Comparison of ENCODE assay signal across 12 cellular contexts in the genomic region with DNA sequence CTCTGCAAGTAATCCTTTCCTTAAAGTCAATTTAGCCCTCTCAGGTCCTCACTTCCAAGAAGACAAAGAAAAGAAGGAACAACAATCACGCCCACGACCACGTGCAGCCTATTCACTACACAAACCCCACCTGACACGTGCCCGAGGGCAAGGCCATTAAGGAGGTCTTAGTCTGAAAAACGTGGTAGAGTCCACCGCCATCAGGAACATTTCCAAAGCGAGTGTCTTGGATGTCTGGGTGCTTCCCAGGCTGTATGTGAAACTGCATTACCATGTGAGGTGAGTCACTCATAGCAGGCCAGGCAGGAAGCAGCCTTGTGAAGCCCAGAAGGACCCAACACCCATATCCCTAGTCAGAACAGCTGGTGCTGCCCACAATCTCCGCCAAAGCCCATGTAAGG. TPM values are rescaled to one million over a fixed set of nuclear protein-coding genes. Genes with fewer than 3 reads are reported as not detected.
DNase-seq lines count a peak whose midpoint lies in the region; ATAC-seq and TF ChIP-seq lines count a peak whose summit lies in the region.
"Had no signal": no experiment of that assay in that cellular context is flagged by ENCODE, and none has a peak within 500 bp of the region (broad histone marks: within the 10 kb centered on the region; RNA-seq: fewer than 3 reads in every experiment).

No MANE protein-coding gene starts in this region.

- no peaks in the 10 kb centered on the region for H3K9me3 Mint-ChIP-seq in HFFc6
- H3K9me3 Mint-ChIP-seq: activated B cell treated with CpG ODN at 0.5 μM for 24 hours had no signal

- peaks cover 10% of the 10 kb centered on the region for H3K27me3 Mint-ChIP-seq in HFFc6 (ENCODE audit: insufficient read depth)

- ATAC-seq in GM18873 (IDR thresholded peaks at IDR 0.05; ENCODE audit: low FRiP score, unreplicated experiment): no peak
- no peak for ATAC-seq in GM18498 (IDR thresholded peaks at IDR 0.05; ENCODE audit: unreplicated experiment)
- ATAC-seq: left ventricle myocardium superior had no signal

- peak overlapping the region; percentile 92 for H3K27ac Mint-ChIP-seq in HFFc6
- H3K27ac Mint-ChIP-seq: activated B cell treated with CpG ODN at 0.5 μM for 24 hours had no signal

- no peak for TF ChIP-seq CTCF in HFFc6 (IDR thresholded peaks at IDR 0.05)

- peak overlapping the region; percentile 76 for H3K4me3 Mint-ChIP-seq in HFFc6
- H3K4me3 Mint-ChIP-seq: activated B cell treated with CpG ODN at 0.5 μM for 24 hours had no signal

- no peaks in the 10 kb centered on the region for H3K36me3 Mint-ChIP-seq in HFFc6 (ENCODE audit: low read depth)

- H3K4me1 Mint-ChIP-seq in HFFc6 (ENCODE audit: low read depth): peaks cover 36% of the 10 kb centered on the region
- H3K4me1 Mint-ChIP-seq: activated B cell treated with CpG ODN at 0.5 μM for 24 hours had no signal

- peak; percentile 76 for DNase-seq in AG08396 (ENCODE audit: low spot score)
- peak; percentile 73 for DNase-seq in HFFc6
- DNase-seq in astrocyte of the hippocampus (ENCODE audit: low read depth, low spot score): peak; percentile 58
- DNase-seq in lung microvascular endothelial cell (ENCODE audit: low read depth in 2 of 2): peak; percentile 13 to 92
- no peak for DNase-seq in Kasumi-1 (lab: John Stamatoyannopoulos, UW)
- DNase-seq in NCI-H2227 treated with DMSO at 0.1 percent for 48 hours (lab: John Stamatoyannopoulos, UW): no peak
- DNase-seq: activated B cell treated with CpG ODN at 0.5 μM for 24 hours, DND-41, left ventricle myocardium superior, NCI-H524 had no signal

RNA-seq across cellular contexts. Expression of gene KRT79, which starts 3.2 kb away (rescaled TPM):
- not detected for total RNA-seq in HFFc6 (2021; fragmentation: NEBNext Ultra II Directional; extraction: Animal tissue kit (Norgen Biotek cat#: 25700))
- total RNA-seq in lung microvascular endothelial cell: not detected in 2 replicates
- total RNA-seq: activated B cell treated with CpG ODN at 0.5 μM for 24 hours, left ventricle myocardium superior had no signal

RNA-seq across cellular contexts. Expression of gene KRT78, which starts 11.5 kb away (rescaled TPM):
- under 1 TPM in 1 of 6 experiments, not detected in 5; 0.30 TPM for total RNA-seq in HFFc6 (2021; fragmentation: NEBNext Ultra II Directional; extraction: Animal tissue kit (Norgen Biotek cat#: 25700))
- total RNA-seq in lung microvascular endothelial cell: not detected in 2 replicates
- total RNA-seq: activated B cell treated with CpG ODN at 0.5 μM for 24 hours, left ventricle myocardium superior had no signal

RNA-seq across cellular contexts. Expression of gene KRT4, which starts 23.4 kb away (rescaled TPM):
- total RNA-seq in HFFc6 (2021; fragmentation: NEBNext Ultra II Directional; extraction: Animal tissue kit (Norgen Biotek cat#: 25700)): under 1 TPM in 4 of 6 experiments, not detected in 2; 0.18 to 0.31 (median 0.30) TPM
- not detected in 2 replicates for total RNA-seq in lung microvascular endothelial cell
- total RNA-seq: activated B cell treated with CpG ODN at 0.5 μM for 24 hours, left ventricle myocardium superior had no signal

RNA-seq across cellular contexts. Expression of gene KRT3, which starts 41.4 kb away (rescaled TPM):
- not detected for total RNA-seq in HFFc6 (2021; fragmentation: NEBNext Ultra II Directional; extraction: Animal tissue kit (Norgen Biotek cat#: 25700))
- total RNA-seq in lung microvascular endothelial cell: not detected in 2 replicates
- total RNA-seq: activated B cell treated with CpG ODN at 0.5 μM for 24 hours, left ventricle myocardium superior had no signal

Comparison
In these comparisons a context has a peak if more than half of its experiments do, and no peak if none do; other contexts are left out.
1. DNase-seq: peak in AG08396 (single experiment), HFFc6 (single experiment), astrocyte of the hippocampus (single experiment) and lung microvascular endothelial cell (2 of 2); none in Kasumi-1 (0 of 2) and NCI-H2227 treated with DMSO at 0.1 percent for 48 hours (single experiment).